9 cellular contexts compared by ENCODE assay signal in genomic region chr17:79814966-79815835, GRCh38. TPM values are rescaled to one million over a fixed set of nuclear protein-coding genes. Genes with fewer than 3 reads are reported as not detected.
DNase-seq lines count a peak whose midpoint lies in the region; ATAC-seq and TF ChIP-seq lines count a peak whose summit lies in the region.
"Had no signal": no experiment of that assay in that cellular context is flagged by ENCODE, and none has a peak within 500 bp of the region (broad histone marks: within the 10 kb centered on the region; RNA-seq: fewer than 3 reads in every experiment).

No MANE protein-coding gene starts in this region.

- DNase-seq in activated CD8-positive, alpha-beta memory T cell treated with anti-CD3 and anti-CD28 coated beads, Interleukin-2, amount 50 U/mL, for 4 hours: peak; percentile 25
- DNase-seq in activated CD8-positive, alpha-beta memory T cell treated with anti-CD3 and anti-CD28 coated beads, Interleukin-2, amount 10 ng/mL, durations not matched to agents 7 days and 5 days: no peak
- DNase-seq in epithelial cell of proximal tubule (ENCODE audit: low read depth): no peak
- peak; percentile 89 for DNase-seq in upper lobe of right lung
- no peak for DNase-seq in stimulated activated naive CD4-positive, alpha-beta T cell treated with Interleukin-2 at 50 U/mL for 16 hours (lab: John Stamatoyannopoulos, UW)
- no peak for DNase-seq in foreskin melanocyte
- no peak for DNase-seq in RPMI8226
- DNase-seq: effector memory CD8-positive, alpha-beta T cell had no signal

- no peak for ATAC-seq in activated CD8-positive, alpha-beta memory T cell treated with anti-CD3 and anti-CD28 coated beads, Interleukin-2, amount 10 ng/mL, durations not matched to agents 7 days and 5 days
- peak; percentile 74 for ATAC-seq in upper lobe of right lung
- ATAC-seq: effector memory CD8-positive, alpha-beta T cell had no signal

- intact Hi-C loops in upper lobe of right lung (cut with DNase I): no loop called here

- whole genome bisulfite sequencing in mesodermal cell (ENCODE audit: insufficient coverage in 2 of 2), 2 experiments: 3% methylated on average over 80 to 92 of the region's 96 CpGs

- H3K27ac Mint-ChIP-seq in activated CD8-positive, alpha-beta memory T cell treated with anti-CD3 and anti-CD28 coated beads, Interleukin-2, amount 10 ng/mL, durations not matched to agents 7 days and 5 days: no peak overlapping the region

- H3K4me3 Mint-ChIP-seq in activated CD8-positive, alpha-beta memory T cell treated with anti-CD3 and anti-CD28 coated beads, Interleukin-2, amount 10 ng/mL, durations not matched to agents 7 days and 5 days: no peak overlapping the region

- peaks cover 66% of the 10 kb centered on the region for H3K27me3 Mint-ChIP-seq in activated CD8-positive, alpha-beta memory T cell treated with anti-CD3 and anti-CD28 coated beads, Interleukin-2, amount 10 ng/mL, durations not matched to agents 7 days and 5 days

- peaks cover 54% of the 10 kb centered on the region for H3K27me3 ChIP-seq in upper lobe of right lung

- CTCF ChIA-PET in activated CD8-positive, alpha-beta memory T cell treated with anti-CD3 and anti-CD28 coated beads, Interleukin-2, amount 10 ng/mL, durations not matched to agents 7 days and 5 days (lab: Charles Lee): interaction anchor here (0.9 to 5.7 kb wide), 6 partner anchors 9 to 30 kb away, joined by 3 to 51 read pairs (median 4); no protein-coding TSS in a partner anchor

- H3K36me3 ChIP-seq in mesodermal cell (ENCODE audit: control insufficient read depth, insufficient read depth, low read length) (no peaks in the 10 kb centered on the region), upper lobe of right lung (no peaks in the 10 kb centered on the region)

- H3K4me1 Mint-ChIP-seq in activated CD8-positive, alpha-beta memory T cell treated with anti-CD3 and anti-CD28 coated beads, Interleukin-2, amount 10 ng/mL, durations not matched to agents 7 days and 5 days: peaks cover 20% of the 10 kb centered on the region

- H3K36me3 Mint-ChIP-seq in activated CD8-positive, alpha-beta memory T cell treated with anti-CD3 and anti-CD28 coated beads, Interleukin-2, amount 10 ng/mL, durations not matched to agents 7 days and 5 days: no peaks in the 10 kb centered on the region

- H3K9me3 ChIP-seq in mesodermal cell (ENCODE audit: control insufficient read depth, low read length) (no peaks in the 10 kb centered on the region), upper lobe of right lung (no peaks in the 10 kb centered on the region)

- TF ChIP-seq CTCF in epithelial cell of proximal tubule (conservative IDR thresholded peaks at IDR 0.05; ENCODE audit: low read depth, low read length): no peak
- TF ChIP-seq CTCF in upper lobe of right lung (IDR thresholded peaks at IDR 0.05): no peak

- peak overlapping the region; percentile 20 for H3K4me3 ChIP-seq in epithelial cell of proximal tubule (ENCODE audit: low read depth, low read length)
- peak overlapping the region; percentile 8 for H3K4me3 ChIP-seq in mesodermal cell (ENCODE audit: extremely low read depth, insufficient read depth, low read length, poor library complexity, severe bottlenecking)
- H3K4me3 ChIP-seq in upper lobe of right lung: peak overlapping the region; percentile 31

- H3K27ac ChIP-seq in mesodermal cell (ENCODE audit: low read depth, low read length, severe bottlenecking) (no peak overlapping the region), upper lobe of right lung (no peak overlapping the region)

- H3K4me1 ChIP-seq in mesodermal cell (ENCODE audit: control insufficient read depth, insufficient read depth, low read length, poor library complexity, severe bottlenecking) (peaks cover 16% of the 10 kb centered on the region), upper lobe of right lung (peaks cover 40% of the 10 kb centered on the region)

- H3K9me3 Mint-ChIP-seq in activated CD8-positive, alpha-beta memory T cell treated with anti-CD3 and anti-CD28 coated beads, Interleukin-2, amount 10 ng/mL, durations not matched to agents 7 days and 5 days (ENCODE audit: low read depth): no peaks in the 10 kb centered on the region
- H3K9me3 Mint-ChIP-seq: effector memory CD8-positive, alpha-beta T cell had no signal

RNA-seq across cellular contexts. Expression of gene CBX8, which starts 18.3 kb away (rescaled TPM):
- total RNA-seq in activated CD8-positive, alpha-beta memory T cell treated with anti-CD3 and anti-CD28 coated beads, Interleukin-2, amount 10 ng/mL, durations not matched to agents 7 days and 5 days: 1 to 10 TPM; 6.8 to 8.6 TPM
- total RNA-seq in epithelial cell of proximal tubule (3.5 and 4.1 TPM in 2 replicates), upper lobe of right lung (4.9 TPM)
- 5.2 TPM for polyA plus RNA-seq in mesodermal cell (2013, experiment 1 of 2)
- 4.1 TPM for polyA plus RNA-seq in mesodermal cell (2013, experiment 2 of 2)

RNA-seq across cellular contexts. Expression of gene CBX4, which starts 24.0 kb away (rescaled TPM):
- 10 to 100 TPM; 28.3 to 36.7 TPM for total RNA-seq in activated CD8-positive, alpha-beta memory T cell treated with anti-CD3 and anti-CD28 coated beads, Interleukin-2, amount 10 ng/mL, durations not matched to agents 7 days and 5 days
- total RNA-seq in epithelial cell of proximal tubule (4.8 and 7.4 TPM in 2 replicates), upper lobe of right lung (20.2 TPM)
- 9.3 TPM for polyA plus RNA-seq in mesodermal cell (2013, experiment 1 of 2)
- polyA plus RNA-seq in mesodermal cell (2013, experiment 2 of 2): 9.1 TPM

RNA-seq across cellular contexts. Expression of gene CBX2, which starts 37.3 kb away (rescaled TPM):
- total RNA-seq in activated CD8-positive, alpha-beta memory T cell treated with anti-CD3 and anti-CD28 coated beads, Interleukin-2, amount 10 ng/mL, durations not matched to agents 7 days and 5 days: 1 to 10 TPM; 5.3 to 6.8 TPM
- total RNA-seq in epithelial cell of proximal tubule (7.6 and 11.1 TPM in 2 replicates), upper lobe of right lung (3.4 TPM)
- 26.6 TPM for polyA plus RNA-seq in mesodermal cell (2013, experiment 1 of 2)
- polyA plus RNA-seq in mesodermal cell (2013, experiment 2 of 2): 22.3 TPM

Comparison
In these comparisons a context has a peak if more than half of its experiments do, and no peak if none do; other contexts are left out.
1. DNase-seq: peak in activated CD8-positive, alpha-beta memory T cell treated with anti-CD3 and anti-CD28 coated beads, Interleukin-2, amount 50 U/mL, for 4 hours (single experiment) and upper lobe of right lung (single experiment); none in activated CD8-positive, alpha-beta memory T cell treated with anti-CD3 and anti-CD28 coated beads, Interleukin-2, amount 10 ng/mL, durations not matched to agents 7 days and 5 days (single experiment), epithelial cell of proximal tubule (single experiment), stimulated activated naive CD4-positive, alpha-beta T cell treated with Interleukin-2 at 50 U/mL for 16 hours (single experiment), foreskin melanocyte (single experiment) and RPMI8226 (single experiment).
2. Peak in every context shown above with its lines, with median percentiles within 50 percentile points of each other: H3K4me3 ChIP-seq.